In genomic region chr12:57749061-57749460, GRCh38 we compare ENCODE assay signal across 21 cellular contexts. TPM values are rescaled to one million over a fixed set of nuclear protein-coding genes. Genes with fewer than 3 reads are reported as not detected.
DNase-seq lines count a peak whose midpoint lies in the region; TF ChIP-seq lines count a peak whose summit lies in the region.
"Had no signal": no experiment of that assay in that cellular context is flagged by ENCODE, and none has a peak within 500 bp of the region (broad histone marks: within the 10 kb centered on the region; RNA-seq: fewer than 3 reads in every experiment).

No MANE protein-coding gene starts in this region.

- H3K27me3 Mint-ChIP-seq in Caco-2 (ENCODE audit: insufficient read depth, unreplicated experiment): no peaks in the 10 kb centered on the region
- H3K27me3 Mint-ChIP-seq in activated naive CD8-positive, alpha-beta T cell treated with anti-CD3 and anti-CD28 coated beads for 36 hours: no peaks in the 10 kb centered on the region
- H3K27me3 Mint-ChIP-seq in nephron (ENCODE audit: low read depth): peaks cover 16% of the 10 kb centered on the region

- no peak for DNase-seq in Caco-2
- DNase-seq in activated naive CD8-positive, alpha-beta T cell treated with anti-CD3 and anti-CD28 coated beads for 36 hours: no peak
- DNase-seq in kidney tubule cell (ENCODE audit: low spot score): no peak
- DNase-seq in AG20443 (ENCODE audit: low spot score): no peak
- no peak for DNase-seq in hepatic stellate cell (ENCODE audit: low spot score)
- DNase-seq: BE2C, Calu3, DND-41, KBM-7, MV-4-11, NCI-H1105, NCI-H1436 treated with DMSO at 0.1 percent for 48 hours, NCI-H1930, NCI-H526 treated with DMSO at 0.1 percent for 48 hours, RPMI8226, SHP77 had no signal

- H3K4me1 Mint-ChIP-seq in Caco-2 (ENCODE audit: low read depth, unreplicated experiment): peaks cover 29% of the 10 kb centered on the region
- H3K4me1 Mint-ChIP-seq in activated naive CD8-positive, alpha-beta T cell treated with anti-CD3 and anti-CD28 coated beads for 36 hours: peaks cover 61% of the 10 kb centered on the region
- peaks cover 43% of the 10 kb centered on the region for H3K4me1 Mint-ChIP-seq in nephron

- H3K9me3 ChIP-seq in Caco-2: no peaks in the 10 kb centered on the region
- H3K9me3 ChIP-seq: BE2C had no signal

- TSS peak; percentile 0 for BruUV-seq in Caco-2 (replicated peaks; lab: Mats Ljungman, UMichigan)

- H3K36me3 Mint-ChIP-seq in Caco-2 (ENCODE audit: insufficient read depth, unreplicated experiment) (peaks cover 87% of the 10 kb centered on the region), nephron (ENCODE audit: low read depth) (peaks cover 57% of the 10 kb centered on the region)
- H3K36me3 Mint-ChIP-seq in activated naive CD8-positive, alpha-beta T cell treated with anti-CD3 and anti-CD28 coated beads for 36 hours: peaks cover 48% of the 10 kb centered on the region

- no peak overlapping the region for H3K4me3 Mint-ChIP-seq in Caco-2 (ENCODE audit: unreplicated experiment)
- no peak overlapping the region for H3K4me3 Mint-ChIP-seq in activated naive CD8-positive, alpha-beta T cell treated with anti-CD3 and anti-CD28 coated beads for 36 hours
- H3K4me3 Mint-ChIP-seq in nephron: peak overlapping the region; percentile 23 to 51 (median 48)
- H3K4me3 Mint-ChIP-seq: CD14-positive monocyte had no signal

- H3K4me1 ChIP-seq in Caco-2: peaks cover 15% of the 10 kb centered on the region

- H3K9me3 Mint-ChIP-seq in Caco-2 (ENCODE audit: unreplicated experiment) (no peaks in the 10 kb centered on the region), nephron (no peaks in the 10 kb centered on the region)
- H3K9me3 Mint-ChIP-seq in activated naive CD8-positive, alpha-beta T cell treated with anti-CD3 and anti-CD28 coated beads for 36 hours: no peaks in the 10 kb centered on the region
- H3K9me3 Mint-ChIP-seq: CD14-positive monocyte; CD8-positive, alpha-beta memory T cell had no signal

- H3K4me3 ChIP-seq in Caco-2 (ENCODE audit: low read depth, low read length): no peak overlapping the region

- POLR2A ChIA-PET in Caco-2 (lab: Charles Lee): no interaction called here

- peaks cover 3% of the 10 kb centered on the region; the same call in 1 of the 2 replicates for H3K36me3 ChIP-seq in Caco-2 (ENCODE audit: control insufficient read depth, insufficient read depth, low read length)

- CTCF ChIA-PET in Caco-2 (lab: Charles Lee): no interaction called here

- H3K27ac Mint-ChIP-seq in Caco-2 (ENCODE audit: unreplicated experiment): no peak overlapping the region
- peak overlapping the region; percentile 60 for H3K27ac Mint-ChIP-seq in activated naive CD8-positive, alpha-beta T cell treated with anti-CD3 and anti-CD28 coated beads for 36 hours
- no peak overlapping the region for H3K27ac Mint-ChIP-seq in nephron

- H3K27me3 ChIP-seq in Caco-2 (replicated peaks; ENCODE audit: control insufficient read depth, insufficient read depth, low read length): no peaks in the 10 kb centered on the region
- H3K27me3 ChIP-seq: BE2C had no signal

- intact Hi-C loops in Caco-2 (cut with micrococcal nuclease; ENCODE audit: unreplicated experiment): no loop called here

- H3K27ac ChIP-seq in 22Rv1: peak overlapping the region; percentile 87

- TF ChIP-seq CTCF in 22Rv1 (IDR thresholded peaks at IDR 0.05): no peak
- TF ChIP-seq CTCF in Caco-2 (IDR thresholded peaks at IDR 0.05; ENCODE audit: insufficient read depth in 1 of 2, low read depth in 1 of 2, low read length in 1 of 2, severe bottlenecking in 1 of 2, unreplicated experiment in 1 of 2): no peak
- no peak for TF ChIP-seq CTCF in nephron (IDR thresholded peaks at IDR 0.05; ENCODE audit: unreplicated experiment in 3 of 3)

RNA-seq across cellular contexts. Expression of gene CDK4, which starts 3.0 kb away (rescaled TPM):
- 205 and 210 TPM in 2 replicates for total RNA-seq in Caco-2 (2022)
- total RNA-seq in activated naive CD8-positive, alpha-beta T cell treated with anti-CD3 and anti-CD28 coated beads for 36 hours: 100 to 1,000 TPM; 275 to 304 TPM

RNA-seq across cellular contexts. Expression of gene TSPAN31, which starts 4.2 kb away (rescaled TPM):
- total RNA-seq in Caco-2 (2022): 20.6 and 23.3 TPM in 2 replicates
- total RNA-seq in activated naive CD8-positive, alpha-beta T cell treated with anti-CD3 and anti-CD28 coated beads for 36 hours: 1 to 10 TPM; 5.7 TPM

RNA-seq across cellular contexts. Expression of gene MARCHF9, which starts 5.8 kb away (rescaled TPM):
- 11.0 and 12.0 TPM in 2 replicates for total RNA-seq in Caco-2 (2022)
- 10 to 100 TPM; 18.2 to 19.2 TPM for total RNA-seq in activated naive CD8-positive, alpha-beta T cell treated with anti-CD3 and anti-CD28 coated beads for 36 hours

RNA-seq across cellular contexts. Expression of gene AGAP2, which starts 10.5 kb away (rescaled TPM):
- total RNA-seq in Caco-2 (2022): 0.09 TPM in 1 of 2 replicates, not detected in the other
- total RNA-seq in activated naive CD8-positive, alpha-beta T cell treated with anti-CD3 and anti-CD28 coated beads for 36 hours: 10 to 100 TPM; 22.6 to 23.8 TPM
- total RNA-seq: NCI-H460 had no signal

RNA-seq across cellular contexts. Expression of gene CYP27B1, which starts 17.8 kb away (rescaled TPM):
- total RNA-seq in Caco-2 (2022): 6.9 and 7.1 TPM in 2 replicates
- 10 to 100 TPM in 1 of 2 experiments, 1 to 10 TPM in 1; 9.6 to 12.0 TPM for total RNA-seq in activated naive CD8-positive, alpha-beta T cell treated with anti-CD3 and anti-CD28 coated beads for 36 hours

Comparison
In these comparisons a context has a peak if more than half of its experiments do, and no peak if none do; other contexts are left out.
1. H3K4me3 Mint-ChIP-seq: peak in nephron (3 of 3); none in Caco-2 (single experiment) and activated naive CD8-positive, alpha-beta T cell treated with anti-CD3 and anti-CD28 coated beads for 36 hours (single experiment).